8 cellular contexts compared by ENCODE assay signal in the genomic region with DNA sequence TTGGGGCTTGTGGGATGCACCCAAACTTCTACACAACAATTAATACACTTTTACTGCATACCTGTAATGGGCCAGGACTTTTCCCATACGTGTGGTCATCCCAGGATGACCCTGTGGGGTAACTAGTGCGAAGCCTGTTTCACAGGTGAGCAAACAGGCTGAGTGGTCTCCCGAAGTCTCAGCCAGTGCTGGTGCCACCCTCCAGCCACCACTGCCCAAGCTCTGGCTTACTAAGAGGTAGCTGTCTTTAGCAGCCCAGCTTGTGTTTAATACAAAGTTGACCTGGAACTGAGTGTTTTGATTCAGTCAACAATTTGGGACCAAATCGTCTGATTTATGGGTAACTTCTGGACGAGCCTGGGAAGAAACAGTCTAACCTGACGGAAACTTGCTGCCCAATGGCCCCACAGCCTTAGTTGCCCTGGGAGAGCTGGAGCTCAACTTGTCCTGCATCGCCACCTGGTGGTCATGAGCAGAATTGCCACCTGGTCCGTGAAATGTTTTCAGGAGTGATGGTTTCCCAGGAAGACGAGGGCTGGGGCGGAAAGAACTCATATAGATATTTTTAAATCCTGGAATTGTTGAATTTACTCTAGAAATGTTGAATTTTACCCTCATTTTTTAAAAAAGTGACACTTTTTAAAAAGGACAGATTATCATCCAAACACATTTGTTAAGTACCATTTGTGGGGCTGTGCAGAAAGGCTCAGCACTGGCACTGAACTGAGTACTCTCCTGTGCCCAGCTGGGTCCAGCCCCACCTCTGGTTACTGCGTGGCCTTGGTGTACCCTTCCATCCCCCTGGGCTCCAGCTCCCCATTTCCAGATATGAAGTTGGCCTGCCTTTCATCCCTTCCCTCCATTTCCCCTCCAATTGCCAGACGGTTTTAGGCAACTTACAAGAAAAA.
DNase-seq lines count a peak whose midpoint lies in the region; ATAC-seq and TF ChIP-seq lines count a peak whose summit lies in the region.

No MANE protein-coding gene starts in this region.

- intact Hi-C loops in lower leg skin (cut with DNase I; ENCODE audit: low total_unique reads): loop anchor here (5.0 kb wide), 2 partner anchors 235 to 355 kb away; no protein-coding TSS in a partner anchor

- no peak for ATAC-seq in GM18858 (IDR thresholded peaks at IDR 0.05; ENCODE audit: unreplicated experiment)

- H3K27ac ChIP-seq in CD8-positive, alpha-beta memory T cell (ENCODE audit: low read depth, low read length): no peak overlapping the region

- peaks cover 0 to 3% (median 2%) of the 10 kb centered on the region in 3 donors for H3K36me3 Mint-ChIP-seq in CD8-positive, alpha-beta memory T cell

- 28 to 34% methylated on average over 12 of the region's 12 CpGs for WGBS in lower leg skin, 2 donors

- peak overlapping the region in 1 of 8 donors; percentile 47 for H3K27ac Mint-ChIP-seq in CD8-positive, alpha-beta memory T cell

- CTCF ChIA-PET in CD8-positive, alpha-beta memory T cell (lab: Charles Lee): interaction anchor here (0.7 to 17.0 kb wide), 35 partner anchors 8 to 607 kb away, joined by 3 to 302 read pairs (median 4); a partner anchor contains a TSS

- H3K4me3 Mint-ChIP-seq in CD8-positive, alpha-beta memory T cell: no peak overlapping the region

- no peak overlapping the region for H3K4me3 ChIP-seq in CD8-positive, alpha-beta memory T cell (ENCODE audit: low read length)
- H3K4me3 ChIP-seq in HAP-1: no peak overlapping the region
- H3K4me3 ChIP-seq in lower leg skin (ENCODE audit: low read depth, poor library complexity, severe bottlenecking): no peak overlapping the region

- no peak for TF ChIP-seq POLR2A in lower leg skin (IDR thresholded peaks at IDR 0.05)

- no peaks in the 10 kb centered on the region for H3K27me3 Mint-ChIP-seq in CD8-positive, alpha-beta memory T cell

- POLR2A ChIA-PET in CD8-positive, alpha-beta memory T cell (lab: Charles Lee): interaction anchor here (0.6 kb wide), 1 partner anchor 439 kb away, joined by 4 read pairs; no protein-coding TSS in a partner anchor

- no peaks in the 10 kb centered on the region for H3K27me3 ChIP-seq in CD8-positive, alpha-beta memory T cell (ENCODE audit: insufficient read depth, low read length, poor library complexity, severe bottlenecking)
- H3K27me3 ChIP-seq in HAP-1 (ENCODE audit: low read depth): peaks cover 4% of the 10 kb centered on the region; the same call in 1 of the 2 replicates

- no peaks in the 10 kb centered on the region for H3K9me3 Mint-ChIP-seq in CD8-positive, alpha-beta memory T cell

- peak in 1 of 3 donors; percentile 86 for TF ChIP-seq CTCF in lower leg skin (IDR thresholded peaks at IDR 0.05)

- H3K36me3 ChIP-seq in CD8-positive, alpha-beta memory T cell (ENCODE audit: insufficient read depth, low read length): no peaks in the 10 kb centered on the region
- H3K36me3 ChIP-seq in HAP-1 (replicated peaks): no peaks in the 10 kb centered on the region

- in situ Hi-C loops in HAP-1 (cut with MboI; ENCODE audit: low sequenced_read_pairs): loop anchor here (10.0 kb wide), 1 partner anchor 487 kb away; no protein-coding TSS in a partner anchor

- no peaks in the 10 kb centered on the region for H3K9me3 ChIP-seq in CD8-positive, alpha-beta memory T cell (ENCODE audit: low read length)
- no peaks in the 10 kb centered on the region for H3K9me3 ChIP-seq in HAP-1

- H3K4me1 ChIP-seq in CD8-positive, alpha-beta memory T cell (ENCODE audit: insufficient read depth, low read length): peaks cover 5% of the 10 kb centered on the region
- H3K4me1 ChIP-seq in HAP-1: peaks cover 3% of the 10 kb centered on the region; the same call in 1 of the 2 replicates

- DNase-seq in CD8-positive, alpha-beta memory T cell: peak; percentile 62 to 84 (median 68)
- DNase-seq in HAP-1 (ENCODE audit: low spot score in 2 of 2): peak; percentile 46 to 89
- DNase-seq in NCI-H460 (ENCODE audit: extremely low read depth, low read depth): peak; percentile 65
- DNase-seq in activated CD4-positive, alpha-beta T cell treated with anti-CD3 and anti-CD28 coated beads, Interleukin-2, amount 50 U/mL, for 1 hour: peak; percentile 77
- DNase-seq in dermis microvascular lymphatic vessel endothelial cell (ENCODE audit: low read depth in 2 of 2): peak; percentile 57 to 78
- peak; percentile 90 to 97 for DNase-seq in lower leg skin (ENCODE audit: low spot score in 2 of 2)
- peak; percentile 63 to 74 (median 67) for DNase-seq in stimulated activated CD4-positive, alpha-beta T cell treated with anti-CD3 and anti-CD28 coated beads, TNF-alpha, amount 100 ng/mL, for 48 hours (ENCODE audit: low read depth in 3 of 3)

- no peaks in the 10 kb centered on the region for H3K4me1 Mint-ChIP-seq in CD8-positive, alpha-beta memory T cell
